In the genomic region with DNA sequence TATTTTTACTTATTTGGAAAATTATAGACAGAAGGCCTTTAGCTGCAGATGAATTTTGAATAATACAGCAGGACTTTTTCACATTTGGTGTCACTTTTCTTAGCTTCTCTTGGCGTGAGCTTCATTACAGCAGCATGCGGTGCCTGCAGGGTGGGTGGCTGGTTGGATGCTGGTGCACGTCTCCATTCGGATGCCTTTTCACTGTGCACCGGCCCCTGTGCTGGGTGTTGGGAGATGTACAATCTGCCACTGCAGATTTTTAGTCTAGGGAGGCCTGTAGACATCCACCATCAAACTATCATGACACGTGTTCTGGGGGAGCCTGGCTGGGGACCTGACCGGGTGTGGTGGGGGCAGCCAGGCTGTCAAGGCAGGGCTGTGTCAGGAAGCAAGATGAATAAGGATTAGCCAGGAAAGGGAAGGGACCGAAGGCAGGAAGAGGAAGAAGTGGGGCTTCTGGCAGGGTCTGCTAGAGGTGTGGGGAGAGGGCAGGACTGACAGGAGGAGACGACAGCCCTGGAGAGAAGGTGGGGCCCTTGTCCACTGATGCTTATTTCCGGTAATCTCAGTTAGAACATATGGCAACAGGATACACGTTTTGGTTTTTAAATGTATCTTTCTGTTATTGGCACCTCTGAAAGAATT, we compare ENCODE assay signal across 9 cellular contexts.
DNase-seq lines count a peak whose midpoint lies in the region; ATAC-seq, FAIRE-seq and TF ChIP-seq lines count a peak whose summit lies in the region.
"Had no signal": no experiment of that assay in that cellular context is flagged by ENCODE, and none has a peak within 500 bp of the region (broad histone marks: within the 10 kb centered on the region; RNA-seq: fewer than 3 reads in every experiment).

No MANE protein-coding gene starts in this region.

- dilution Hi-C loops in endothelial cell of umbilical vein (cut with MboI; ENCODE audit: extremely low pct_ligation_motif_present, low sequenced_read_pairs): no loop called here

- no peaks in the 10 kb centered on the region for H3K27me3 ChIP-seq in DOHH2 (ENCODE audit: control insufficient read depth, low read length)
- H3K27me3 ChIP-seq in endothelial cell of umbilical vein (ENCODE audit: control insufficient read depth in 2 of 2, insufficient read depth in 2 of 2, low read length in 2 of 2): no peaks in the 10 kb centered on the region
- H3K27me3 ChIP-seq in parathyroid adenoma (ENCODE audit: control insufficient read depth, insufficient read depth, low read length): no peaks in the 10 kb centered on the region

- ATAC-seq in HG02852 (IDR thresholded peaks at IDR 0.05; ENCODE audit: unreplicated experiment) (peak; percentile 32), HG03521 (IDR thresholded peaks at IDR 0.05; ENCODE audit: unreplicated experiment) (no peak)

- no peak overlapping the region for H2AFZ ChIP-seq in endothelial cell of umbilical vein (ENCODE audit: low read depth, low read length)
- H2AFZ ChIP-seq in parathyroid adenoma: no peak overlapping the region

- peak; percentile 38 for DNase-seq in endothelial cell of umbilical vein (ENCODE audit: low read depth, low spot score)
- no peak for DNase-seq in kidney glomerular epithelial cell (lab: John Stamatoyannopoulos, UW)
- DNase-seq in NCI-H1048 (lab: John Stamatoyannopoulos, UW): no peak
- no peak for DNase-seq in NK-92 (lab: John Stamatoyannopoulos, UW; ENCODE audit: unreplicated experiment)
- DNase-seq: NCI-H524 had no signal

- TF ChIP-seq CTCF in DOHH2 (IDR thresholded peaks at IDR 0.05; ENCODE audit: low read depth, low read length, poor library complexity, severe bottlenecking) (no peak), endothelial cell of umbilical vein (IDR thresholded peaks at IDR 0.05; ENCODE audit: extremely low read depth in 1 of 2, insufficient read depth in 1 of 2, low read depth in 1 of 2, low read length in 2 of 2) (no peak), parathyroid adenoma (IDR thresholded peaks at IDR 0.05) (no peak)

- H4K20me1 ChIP-seq in DOHH2 (ENCODE audit: control insufficient read depth, insufficient read depth, low read depth, low read length) (peaks cover 49% of the 10 kb centered on the region), endothelial cell of umbilical vein (replicated peaks; ENCODE audit: control insufficient read depth, extremely low read depth, insufficient read depth, low read length) (peaks cover 3% of the 10 kb centered on the region)

- CTCF ChIA-PET in endothelial cell of umbilical vein (lab: Charles Lee): interaction anchor here (1.0 to 3.5 kb wide), 8 partner anchors 8 to 136 kb away, joined by 4 to 14 read pairs (median 6); no protein-coding TSS in a partner anchor

- no peak for TF ChIP-seq POLR2A in endothelial cell of umbilical vein (IDR thresholded peaks at IDR 0.05; ENCODE audit: low read depth, low read length)

- peaks cover 95% of the 10 kb centered on the region for H3K4me1 ChIP-seq in DOHH2 (ENCODE audit: control insufficient read depth, low read length)
- H3K4me1 ChIP-seq in endothelial cell of umbilical vein (ENCODE audit: control insufficient read depth, extremely low read depth, insufficient read depth, low read length): peaks cover 33% of the 10 kb centered on the region
- peaks cover 8% of the 10 kb centered on the region for H3K4me1 ChIP-seq in parathyroid adenoma

- TSS peak; percentile 56 for BruUV-seq in endothelial cell of umbilical vein (replicated peaks; lab: Mats Ljungman, UMichigan)

- H3K9me3 ChIP-seq in DOHH2 (ENCODE audit: control insufficient read depth, insufficient read depth, low read length): no peaks in the 10 kb centered on the region
- no peaks in the 10 kb centered on the region for H3K9me3 ChIP-seq in endothelial cell of umbilical vein (replicated peaks; ENCODE audit: control insufficient read depth, insufficient read depth, low read length)
- H3K9me3 ChIP-seq in parathyroid adenoma (ENCODE audit: control insufficient read depth, low read length): no peaks in the 10 kb centered on the region

- peaks cover 34% of the 10 kb centered on the region for H3F3A ChIP-seq in DOHH2 (ENCODE audit: control insufficient read depth, insufficient read depth)

- peak overlapping the region; percentile 97 for H3K4me2 ChIP-seq in DOHH2 (ENCODE audit: low read length)
- peak overlapping the region; percentile 97 for H3K4me2 ChIP-seq in endothelial cell of umbilical vein (ENCODE audit: insufficient read depth, low read length)
- no peak overlapping the region for H3K4me2 ChIP-seq in parathyroid adenoma (ENCODE audit: low read length)

- intact Hi-C loops in endothelial cell of umbilical vein (cut with micrococcal nuclease): loop anchor here (2.0 kb wide), 2 partner anchors 333 to 497 kb away; partner anchors contain the start of gene CARS2

- no peaks in the 10 kb centered on the region for H3K9me2 ChIP-seq in DOHH2 (replicated peaks; ENCODE audit: control insufficient read depth, low read length)

- FAIRE-seq in endothelial cell of umbilical vein (lab: Jason Lieb, UNC): peak; percentile 70

- peak overlapping the region; percentile 97 for H3K9ac ChIP-seq in endothelial cell of umbilical vein (replicated peaks; ENCODE audit: extremely low read depth, insufficient read depth, low read length)
- no peak overlapping the region for H3K9ac ChIP-seq in parathyroid adenoma

- H3K79me2 ChIP-seq in DOHH2 (ENCODE audit: control insufficient read depth, low read length) (peaks cover 99% of the 10 kb centered on the region), endothelial cell of umbilical vein (ENCODE audit: control insufficient read depth, insufficient read depth, low read length) (peaks cover 82% of the 10 kb centered on the region), parathyroid adenoma (peaks cover 18% of the 10 kb centered on the region)

- no peaks in the 10 kb centered on the region for H3K9me1 ChIP-seq in endothelial cell of umbilical vein (replicated peaks; ENCODE audit: control insufficient read depth, extremely low read depth, insufficient read depth, low read length)

- H3K4me3 ChIP-seq in DOHH2 (ENCODE audit: low read length) (peak overlapping the region; percentile 78), endothelial cell of umbilical vein (replicated peaks in 1 of 3; ENCODE audit: insufficient read depth in 1 of 3, low read depth in 1 of 3, low read length in 3 of 3) (peak overlapping the region; percentile 65 to 97 (median 82)), parathyroid adenoma (ENCODE audit: low read depth, low read length) (peak overlapping the region; percentile 15)

- H3K36me3 ChIP-seq in DOHH2 (ENCODE audit: control insufficient read depth, low read length) (peaks cover 76% of the 10 kb centered on the region), endothelial cell of umbilical vein (ENCODE audit: control insufficient read depth in 2 of 2, extremely low read depth in 1 of 2, insufficient read depth in 2 of 2, low read length in 2 of 2) (peaks cover 2 to 7% of the 10 kb centered on the region in 2 experiments), parathyroid adenoma (ENCODE audit: control insufficient read depth, insufficient read depth, low read length) (no peaks in the 10 kb centered on the region)

- H3K27ac ChIP-seq in DOHH2 (ENCODE audit: low read depth, low read length) (peak overlapping the region; percentile 91), endothelial cell of umbilical vein (ENCODE audit: insufficient read depth, low read depth, low read length) (peak overlapping the region; percentile 100), parathyroid adenoma (peak overlapping the region; percentile 50)

- POLR2A ChIA-PET in endothelial cell of umbilical vein (lab: Charles Lee): interaction anchor here (1.0 to 1.4 kb wide), 2 partner anchors 27 to 46 kb away, joined by 3 to 5 read pairs; no protein-coding TSS in a partner anchor

TF ChIP-seq in endothelial cell of umbilical vein, 7 proteins besides CTCF, POLR2A, EP300 and RAD21:
- TF ChIP-seq FOS (IDR thresholded peaks at IDR 0.05; ENCODE audit: borderline replicate concordance, insufficient read depth, low read length) (no peak), JUN (IDR thresholded peaks at IDR 0.05; ENCODE audit: borderline replicate concordance, insufficient read depth, insufficient read length, low read depth) (no peak), GATA2 (IDR thresholded peaks at IDR 0.05; ENCODE audit: insufficient read depth, insufficient read length, low read depth, low read length) (no peak), EZH2 (IDR thresholded peaks at IDR 0.05; ENCODE audit: borderline replicate concordance, low read depth, low read length, severe bottlenecking) (no peak), POLR2AphosphoS5 (IDR thresholded peaks at IDR 0.05; ENCODE audit: insufficient read depth, low read depth, low read length) (no peak), MYC (IDR thresholded peaks at IDR 0.05; ENCODE audit: low read depth, low read length) (no peak)
- TF ChIP-seq, protein P1, sequence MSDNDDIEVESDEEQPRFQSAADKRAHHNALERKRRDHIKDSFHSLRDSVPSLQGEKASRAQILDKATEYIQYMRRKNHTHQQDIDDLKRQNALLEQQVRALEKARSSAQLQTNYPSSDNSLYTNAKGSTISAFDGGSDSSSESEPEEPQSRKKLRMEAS (IDR thresholded peaks at IDR 0.05; ENCODE audit: insufficient read depth, insufficient read length): no peak

Comparison
In these comparisons a context has a peak if more than half of its experiments do, and no peak if none do; other contexts are left out.
1. H3K27ac ChIP-seq: peak in every context shown above with its lines; median percentile 100 in endothelial cell of umbilical vein; 91 in DOHH2; 50 in parathyroid adenoma.
2. H3K4me3 ChIP-seq: peak in every context shown above with its lines; median percentile 82 in endothelial cell of umbilical vein; 78 in DOHH2; 15 in parathyroid adenoma.